ENCODE assay signal across 2 cellular contexts in the genomic region with DNA sequence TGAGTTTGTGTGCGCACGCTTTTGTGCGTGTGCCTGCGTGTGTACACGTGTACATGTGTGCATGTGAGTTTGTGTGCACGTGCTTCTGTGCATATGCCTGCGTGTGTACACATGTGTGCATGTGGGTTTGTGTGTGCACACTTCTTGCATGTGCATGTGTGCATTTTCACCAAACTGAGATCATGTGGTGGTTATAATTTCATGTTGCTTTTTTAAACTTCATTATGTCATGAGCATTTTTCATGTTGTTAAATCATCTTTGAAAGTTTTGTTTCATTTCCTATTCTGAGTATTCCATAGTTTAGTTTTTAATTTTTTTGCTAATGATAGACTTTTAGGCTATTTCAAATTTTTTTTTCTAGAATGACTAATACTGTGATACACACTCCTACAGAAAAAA.
TF ChIP-seq lines count a peak whose summit lies in the region.

No MANE protein-coding gene starts in this region.

TF ChIP-seq in A549, 52 proteins besides CTCF, POLR2A, EP300 and RAD21:
- 0 out of 2 replicates have a peak, but pooled peaks have one; percentile 32 for TF ChIP-seq KDM1A (IDR thresholded peaks at IDR 0.05; ENCODE audit: low read depth)
- TF ChIP-seq POLR2AphosphoS2 (conservative IDR thresholded peaks at IDR 0.05; ENCODE audit: low read length): no peak
- no peak for TF ChIP-seq CBX8 (IDR thresholded peaks at IDR 0.05)

TF ChIP-seq in H1, 55 proteins besides CTCF, POLR2A, EP300 and RAD21:
- no peak for TF ChIP-seq CTBP2 (IDR thresholded peaks at IDR 0.05; ENCODE audit: borderline replicate concordance, insufficient read depth, insufficient read length, low read length)
- no peak for TF ChIP-seq TAF1 (IDR thresholded peaks at IDR 0.05; ENCODE audit: low read depth, low read length)
- no peak for TF ChIP-seq SIN3A (conservative IDR thresholded peaks at IDR 0.05 in 1 of 2, IDR thresholded peaks at IDR 0.05 in 1 of 2; ENCODE audit: low read depth in 1 of 2, low read length in 2 of 2)
- no peak for TF ChIP-seq CHD1 (IDR thresholded peaks at IDR 0.05; ENCODE audit: low read depth, low read length)
- TF ChIP-seq CHD2 (IDR thresholded peaks at IDR 0.05; ENCODE audit: low read length): no peak
- TF ChIP-seq, protein P1, sequence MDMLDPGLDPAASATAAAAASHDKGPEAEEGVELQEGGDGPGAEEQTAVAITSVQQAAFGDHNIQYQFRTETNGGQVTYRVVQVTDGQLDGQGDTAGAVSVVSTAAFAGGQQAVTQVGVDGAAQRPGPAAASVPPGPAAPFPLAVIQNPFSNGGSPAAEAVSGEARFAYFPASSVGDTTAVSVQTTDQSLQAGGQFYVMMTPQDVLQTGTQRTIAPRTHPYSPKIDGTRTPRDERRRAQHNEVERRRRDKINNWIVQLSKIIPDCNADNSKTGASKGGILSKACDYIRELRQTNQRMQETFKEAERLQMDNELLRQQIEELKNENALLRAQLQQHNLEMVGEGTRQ (IDR thresholded peaks at IDR 0.05; ENCODE audit: low read length): no peak
- no peak for TF ChIP-seq SIRT6 (IDR thresholded peaks at IDR 0.05; ENCODE audit: low read length)
